Comparison of ENCODE assay signal across 9 cellular contexts in genomic region chr2:29760008-29760407, GRCh38.
"Had no signal": no experiment of that assay in that cellular context is flagged by ENCODE, and none has a peak within 500 bp of the region (broad histone marks: within the 10 kb centered on the region; RNA-seq: fewer than 3 reads in every experiment).

No MANE protein-coding gene starts in this region.

- FAIRE-seq: H1, H54, K562 had no signal

- H3K9me3 Mint-ChIP-seq: GM23338, H9, HFFc6 had no signal

- DNase-seq: H9, HCEC 1CT, HFFc6, IMR-90, KG1 had no signal

- H3K27ac Mint-ChIP-seq: GM23338, H9, HFFc6 had no signal

- H3K4me3 Mint-ChIP-seq: GM23338, H9, HFFc6 had no signal
